Comparison of ENCODE assay signal across 17 cellular contexts in the genomic region with DNA sequence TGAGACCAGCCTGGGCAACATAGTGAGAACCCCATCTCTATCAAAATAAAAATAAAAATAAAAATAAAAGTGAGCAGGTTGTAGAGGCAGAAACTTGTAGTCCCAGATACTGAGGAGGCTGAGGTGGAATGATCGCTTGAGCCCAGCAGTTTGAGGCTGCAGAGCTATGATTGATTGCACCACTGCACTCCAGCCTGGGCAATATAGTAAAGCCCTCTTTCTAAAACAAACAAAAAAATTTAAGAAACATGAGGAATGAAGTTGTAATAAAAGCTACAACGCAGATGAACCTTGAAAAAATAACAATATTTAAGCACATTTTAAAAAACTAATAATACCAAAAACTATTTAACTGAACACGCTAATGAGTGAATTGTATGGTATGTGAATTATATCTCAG.
DNase-seq lines count a peak whose midpoint lies in the region; ATAC-seq and TF ChIP-seq lines count a peak whose summit lies in the region.
"Had no signal": no experiment of that assay in that cellular context is flagged by ENCODE, and none has a peak within 500 bp of the region (broad histone marks: within the 10 kb centered on the region; RNA-seq: fewer than 3 reads in every experiment).

No MANE protein-coding gene starts in this region.

- no peak overlapping the region for H3K23ac ChIP-seq in mesendoderm (ENCODE audit: low read length)

- no peak overlapping the region for H2BK5ac ChIP-seq in mesendoderm (ENCODE audit: low read length)

- H3K4me1 ChIP-seq in BLaER1 (peaks cover 86% of the 10 kb centered on the region), HEK293 (ENCODE audit: control insufficient read depth, insufficient read depth, low read length) (peaks cover 57% of the 10 kb centered on the region), mesendoderm (ENCODE audit: control insufficient read depth, low read depth, low read length) (peaks cover 16% of the 10 kb centered on the region)
- H3K4me1 ChIP-seq: BE2C, Caco-2 had no signal

- no peak overlapping the region for H2BK120ac ChIP-seq in mesendoderm (ENCODE audit: low read depth, low read length)

- H3K9ac ChIP-seq in BLaER1 (peak overlapping the region; percentile 73), mesendoderm (ENCODE audit: low read length) (no peak overlapping the region)

- H2AK5ac ChIP-seq in mesendoderm (ENCODE audit: low read length) = no peak overlapping the region

- peak overlapping the region; percentile 96 for H3K4me2 ChIP-seq in BLaER1
- H3K4me2 ChIP-seq in mesendoderm (ENCODE audit: low read length) = no peak overlapping the region

- POLR2A ChIA-PET in HEK293 (lab: Yijun Ruan, JAX) = no interaction called here

- H3K4me3 ChIP-seq in BLaER1 (peak overlapping the region; percentile 48; the same call in 1 of the 2 replicates), HEK293 (ENCODE audit: low read depth, low read length) (no peak overlapping the region), mesendoderm (ENCODE audit: low read length) (no peak overlapping the region)
- H3K4me3 ChIP-seq: GM12878 had no signal

- H4K8ac ChIP-seq in mesendoderm (ENCODE audit: low read depth, low read length) = no peak overlapping the region

- H3K27me3 ChIP-seq in BLaER1 = no peaks in the 10 kb centered on the region
- no peaks in the 10 kb centered on the region for H3K27me3 ChIP-seq in mesendoderm (ENCODE audit: insufficient read depth, low read length, poor library complexity)
- H3K27me3 ChIP-seq: BE2C had no signal

- CTCF ChIA-PET in HEK293 (lab: Yijun Ruan, JAX) = interaction anchor here (0.6 to 3.9 kb wide), 4 partner anchors 9 to 320 kb away, joined by 3 to 14 read pairs (median 6); no protein-coding TSS in a partner anchor

- no peaks in the 10 kb centered on the region for H3K36me3 ChIP-seq in BLaER1
- peaks cover 0 to 3% of the 10 kb centered on the region in 2 experiments; a peak in 1 of 3 replicates for H3K36me3 ChIP-seq in HEK293 (ENCODE audit: control insufficient read depth in 2 of 2, insufficient read depth in 1 of 2, low read length in 2 of 2)
- no peaks in the 10 kb centered on the region for H3K36me3 ChIP-seq in mesendoderm (ENCODE audit: control insufficient read depth, insufficient read depth, low read length)
- H3K36me3 ChIP-seq: BE2C had no signal

- WGBS in mesendoderm (ENCODE audit: extremely low coverage, insufficient coverage, low lambda C conversion rate) = no CpG with 5 or more reads among the region's 3 CpGs

- H3K27ac ChIP-seq in BLaER1 (peak overlapping the region; percentile 91), HEK293 (ENCODE audit: extremely low read depth, low read depth, low read length) (no peak overlapping the region), mesendoderm (ENCODE audit: low read depth, low read length) (peak overlapping the region; percentile 78)
- H3K27ac ChIP-seq: C4-2B had no signal

- TF ChIP-seq CTCF in HEK293 (tag by site-specific recombination; IDR thresholded peaks at IDR 0.05) = no peak

- no peak overlapping the region for H2BK15ac ChIP-seq in mesendoderm (replicated peaks; ENCODE audit: low read depth)

- H4K5ac ChIP-seq in mesendoderm (ENCODE audit: low read length) = no peak overlapping the region

- no peak overlapping the region for H3K4ac ChIP-seq in mesendoderm (ENCODE audit: low read depth, low read length)

- no peaks in the 10 kb centered on the region for H3K79me2 ChIP-seq in mesendoderm (ENCODE audit: control insufficient read depth, insufficient read depth, low read length)

- DNase-seq in mesendoderm (no peak), GDM1 (lab: John Stamatoyannopoulos, UW) (no peak), RKO (ENCODE audit: low spot score) (no peak)
- DNase-seq: ACHN; AML-193; BE2C; Caco-2; CD4-positive, CD25-positive, alpha-beta regulatory T cell; CD8-positive, alpha-beta T cell; DND-41; GOT3; HCEC 1CT had no signal

- H4K20me1 ChIP-seq in BLaER1 = no peaks in the 10 kb centered on the region

- no peaks in the 10 kb centered on the region for H3K79me1 ChIP-seq in mesendoderm (ENCODE audit: low read length)

- ATAC-seq in HG02623 (IDR thresholded peaks at IDR 0.05; ENCODE audit: unreplicated experiment) = no peak
- ATAC-seq: CD8-positive, alpha-beta T cell; GM12878 had no signal

- H3K56ac ChIP-seq in mesendoderm (ENCODE audit: low read length) = no peak overlapping the region

- no peak overlapping the region for H3K18ac ChIP-seq in mesendoderm (ENCODE audit: low read length)

- H3K9me3 ChIP-seq in BLaER1 (no peaks in the 10 kb centered on the region), HEK293 (ENCODE audit: control insufficient read depth, insufficient read depth, low read depth, low read length) (no peaks in the 10 kb centered on the region; the same call in 1 of the 2 replicates)
- H3K9me3 ChIP-seq: Caco-2 had no signal

TF ChIP-seq in HEK293, 187 proteins besides CTCF, POLR2A, EP300 and RAD21:
- TF ChIP-seq ZNF664 (tag by site-specific recombination; IDR thresholded peaks at IDR 0.05) = 0 out of 2 replicates have a peak, but pooled peaks have one; percentile 33
- TF ChIP-seq ZNF792 (tag by site-specific recombination; IDR thresholded peaks at IDR 0.05) = no peak
- TF ChIP-seq ZNF121 (tag by site-specific recombination; IDR thresholded peaks at IDR 0.05) = peak; percentile 86; the same call in 1 of the 2 replicates
- no peak for TF ChIP-seq ZNF623 (tag by site-specific recombination; IDR thresholded peaks at IDR 0.05)
- 0 out of 2 replicates have a peak, but pooled peaks have one; percentile 67 for TF ChIP-seq ZNF660 (tag by site-specific recombination; IDR thresholded peaks at IDR 0.05)
- no peak for TF ChIP-seq ZNF202 (tag by site-specific recombination; IDR thresholded peaks at IDR 0.05; ENCODE audit: borderline replicate concordance)
- TF ChIP-seq ZNF548 (tag by site-specific recombination; IDR thresholded peaks at IDR 0.05) = no peak
- no peak for TF ChIP-seq IKZF3 (tag by site-specific recombination; IDR thresholded peaks at IDR 0.05)
